In genomic region chr6:32047855-32048766, GRCh38 we compare ENCODE assay signal across 8 cellular contexts. TPM values are rescaled to one million over a fixed set of nuclear protein-coding genes. Genes with fewer than 3 reads are reported as not detected.
DNase-seq lines count a peak whose midpoint lies in the region; ATAC-seq and TF ChIP-seq lines count a peak whose summit lies in the region.

No MANE protein-coding gene starts in this region.

- H3K9me3 ChIP-seq in PC-3 (ENCODE audit: low read length) (no peaks in the 10 kb centered on the region), testis (no peaks in the 10 kb centered on the region)

- no peaks in the 10 kb centered on the region for H3K79me2 ChIP-seq in PC-3 (ENCODE audit: low read length)

- H3K9me2 ChIP-seq in PC-3 (replicated peaks; ENCODE audit: low read length) = no peaks in the 10 kb centered on the region

- no peaks in the 10 kb centered on the region for H3K9me3 Mint-ChIP-seq in activated T-helper 1 cell treated with anti-CD3 and anti-CD28 coated beads, Interleukin-12 subunit alpha, Interleukin-12 subunit beta, Interleukin-2, Interleukin-4 antibody, amounts not matched to agents 30 ng/mL and 10 ng/mL and 1 ng/mL, durations not matched to agents 14 hours and 24 hours and 36 hours

- no peak for TF ChIP-seq POLR2A in testis (IDR thresholded peaks at IDR 0.05)

- intact Hi-C loops in PC-3 (cut with micrococcal nuclease) = no loop called here
- intact Hi-C loops in activated T-helper 1 cell treated with anti-CD3 and anti-CD28 coated beads, Interleukin-12 subunit alpha, Interleukin-12 subunit beta, Interleukin-2, Interleukin-4 antibody, amounts not matched to agents 30 ng/mL and 10 ng/mL and 1 ng/mL, durations not matched to agents 14 hours and 24 hours and 36 hours (cut with micrococcal nuclease) = loop anchor here (1.0 kb wide), 1 partner anchor 106 kb away; the partner anchor contains the start of gene PPT2
- intact Hi-C loops in testis (cut with DNase I; ENCODE audit: low total_unique reads) = no loop called here

- peak; percentile 69 for ATAC-seq in PC-3

- CTCF ChIA-PET in PC-3 (lab: Charles Lee) = interaction anchor here (1.5 kb wide), 1 partner anchor 66 kb away, joined by 6 read pairs; no protein-coding TSS in a partner anchor

- H4K20me1 ChIP-seq in PC-3 (ENCODE audit: low read length) = no peaks in the 10 kb centered on the region

- peaks cover 2% of the 10 kb centered on the region for H3K27me3 Mint-ChIP-seq in activated T-helper 1 cell treated with anti-CD3 and anti-CD28 coated beads, Interleukin-12 subunit alpha, Interleukin-12 subunit beta, Interleukin-2, Interleukin-4 antibody, amounts not matched to agents 30 ng/mL and 10 ng/mL and 1 ng/mL, durations not matched to agents 14 hours and 24 hours and 36 hours (ENCODE audit: insufficient read depth)

- H3K4me1 ChIP-seq in PC-3 (ENCODE audit: insufficient read depth, low read length) (peaks cover 20% of the 10 kb centered on the region), testis (peaks cover 20% of the 10 kb centered on the region)

- peak overlapping the region; percentile 50; the same call in 1 of the 2 replicates for H2AFZ ChIP-seq in PC-3 (ENCODE audit: low read length)

- TF ChIP-seq CTCF in AG09309 (IDR thresholded peaks at IDR 0.05; ENCODE audit: control insufficient read depth, insufficient read depth, low read depth, low read length, missing control alignments) = peak; percentile 87
- TF ChIP-seq CTCF in PC-3 (conservative IDR thresholded peaks at IDR 0.05; ENCODE audit: low read depth, low read length) = peak; percentile 75
- TF ChIP-seq CTCF in fibroblast of villous mesenchyme (IDR thresholded peaks at IDR 0.05; ENCODE audit: insufficient read depth, low read depth, low read length) = peak; percentile 85
- TF ChIP-seq CTCF in testis (IDR thresholded peaks at IDR 0.05) = peak; percentile 68 to 89 (median 88)

- H3K4me2 ChIP-seq in PC-3 (ENCODE audit: low read length) = peak overlapping the region; percentile 66

- DNase-seq in AG09309 (ENCODE audit: low read depth) = no peak
- DNase-seq in GM19240 (ENCODE audit: insufficient read length, low spot score) = peak; percentile 65
- DNase-seq in PC-3 = peak; percentile 73
- DNase-seq in activated T-helper 1 cell treated with anti-CD3 and anti-CD28 coated beads, Interleukin-12 subunit alpha, Interleukin-12 subunit beta, Interleukin-2, Interleukin-4 antibody, amounts not matched to agents 30 ng/mL and 10 ng/mL and 1 ng/mL, durations not matched to agents 14 hours and 24 hours and 36 hours (ENCODE audit: low spot score) = peak; percentile 52
- peak; percentile 54 for DNase-seq in fibroblast of villous mesenchyme (ENCODE audit: low read depth)
- DNase-seq in nucleus accumbens (lab: John Stamatoyannopoulos, UW) = peak in 34 of 56 donors; percentile 5 to 69 (median 26)
- DNase-seq in testis = peak; percentile 80
- DNase-seq in NCI-H187 treated with DMSO at 0.1 percent for 48 hours (lab: John Stamatoyannopoulos, UW) = no peak

- H3K4me3 Mint-ChIP-seq in activated T-helper 1 cell treated with anti-CD3 and anti-CD28 coated beads, Interleukin-12 subunit alpha, Interleukin-12 subunit beta, Interleukin-2, Interleukin-4 antibody, amounts not matched to agents 30 ng/mL and 10 ng/mL and 1 ng/mL, durations not matched to agents 14 hours and 24 hours and 36 hours = no peak overlapping the region

- no peak overlapping the region for H3K27ac Mint-ChIP-seq in activated T-helper 1 cell treated with anti-CD3 and anti-CD28 coated beads, Interleukin-12 subunit alpha, Interleukin-12 subunit beta, Interleukin-2, Interleukin-4 antibody, amounts not matched to agents 30 ng/mL and 10 ng/mL and 1 ng/mL, durations not matched to agents 14 hours and 24 hours and 36 hours

- no peaks in the 10 kb centered on the region for H3K36me3 Mint-ChIP-seq in activated T-helper 1 cell treated with anti-CD3 and anti-CD28 coated beads, Interleukin-12 subunit alpha, Interleukin-12 subunit beta, Interleukin-2, Interleukin-4 antibody, amounts not matched to agents 30 ng/mL and 10 ng/mL and 1 ng/mL, durations not matched to agents 14 hours and 24 hours and 36 hours (ENCODE audit: low read depth)

- POLR2A ChIA-PET in PC-3 (lab: Charles Lee; ENCODE audit: unreplicated experiment) = no interaction called here

- H3K4me3 ChIP-seq in AG09309 (ENCODE audit: control insufficient read depth, low read depth, low read length) (no peak overlapping the region), PC-3 (ENCODE audit: low read length) (no peak overlapping the region), fibroblast of villous mesenchyme (ENCODE audit: low read depth, low read length) (no peak overlapping the region), testis (no peak overlapping the region)

- 58 to 60% methylated on average over 25 to 32 of the region's 42 CpGs for WGBS in testis, 2 donors

- no TSS peak for BruUV-seq in PC-3 (replicated peaks; lab: Mats Ljungman, UMichigan)

- H3K27ac ChIP-seq in PC-3 (ENCODE audit: low read length) (peak overlapping the region; percentile 49; the same call in 1 of the 2 replicates), testis (peak overlapping the region; percentile 34 to 75)

- H3K27me3 ChIP-seq in PC-3 (ENCODE audit: low read length) (no peaks in the 10 kb centered on the region), testis (no peaks in the 10 kb centered on the region)

- H3K36me3 ChIP-seq in PC-3 (ENCODE audit: low read depth, low read length) (no peaks in the 10 kb centered on the region), testis (ENCODE audit: low read depth, missing control alignments) (no peaks in the 10 kb centered on the region)

- peaks cover 5% of the 10 kb centered on the region for H3K4me1 Mint-ChIP-seq in activated T-helper 1 cell treated with anti-CD3 and anti-CD28 coated beads, Interleukin-12 subunit alpha, Interleukin-12 subunit beta, Interleukin-2, Interleukin-4 antibody, amounts not matched to agents 30 ng/mL and 10 ng/mL and 1 ng/mL, durations not matched to agents 14 hours and 24 hours and 36 hours (ENCODE audit: low read depth)

- peak overlapping the region; percentile 2; the same call in 1 of the 2 replicates for H3K9ac ChIP-seq in PC-3 (ENCODE audit: low read length)

- no peaks in the 10 kb centered on the region for H3F3A ChIP-seq in PC-3 (ENCODE audit: low read length, unreplicated experiment)

RNA-seq across cellular contexts. Expression of gene CYP21A2, which starts 9.9 kb away (rescaled TPM):
- not detected in 2 replicates for total RNA-seq in PC-3 (2014; rRNA removed)
- 0.34 and 0.36 TPM in 2 replicates for total RNA-seq in activated T-helper 1 cell treated with anti-CD3 and anti-CD28 coated beads, Interleukin-12 subunit alpha, Interleukin-12 subunit beta, Interleukin-2, Interleukin-4 antibody, amounts not matched to agents 30 ng/mL and 10 ng/mL and 1 ng/mL, durations not matched to agents 14 hours and 24 hours and 36 hours
- under 0.01 TPM in 2 replicates for total RNA-seq in fibroblast of villous mesenchyme
- 1 to 10 TPM in 1 of 2 donors, under 1 TPM in 1; 0.81 to 1.7 TPM for total RNA-seq in testis
- 0.96 TPM for polyA plus RNA-seq in testis (ENCODE audit: insufficient read depth, low read depth, low replicate concordance)

RNA-seq across cellular contexts. Expression of gene C4B, which starts 33.5 kb away (rescaled TPM):
- total RNA-seq in PC-3 (2014; rRNA removed) (0.52 and 2.6 TPM in 2 replicates), fibroblast of villous mesenchyme (6.8 and 9.9 TPM in 2 replicates), testis (10 to 100 TPM; 21.3 to 96.7 TPM)
- total RNA-seq in activated T-helper 1 cell treated with anti-CD3 and anti-CD28 coated beads, Interleukin-12 subunit alpha, Interleukin-12 subunit beta, Interleukin-2, Interleukin-4 antibody, amounts not matched to agents 30 ng/mL and 10 ng/mL and 1 ng/mL, durations not matched to agents 14 hours and 24 hours and 36 hours = 4.1 and 4.7 TPM in 2 replicates
- polyA plus RNA-seq in testis (ENCODE audit: insufficient read depth, low read depth, low replicate concordance) = 125 TPM

Comparison
In these comparisons a context has a peak if more than half of its experiments do, and no peak if none do; other contexts are left out.
1. DNase-seq: peak in GM19240 (single experiment), PC-3 (single experiment), activated T-helper 1 cell treated with anti-CD3 and anti-CD28 coated beads, Interleukin-12 subunit alpha, Interleukin-12 subunit beta, Interleukin-2, Interleukin-4 antibody, amounts not matched to agents 30 ng/mL and 10 ng/mL and 1 ng/mL, durations not matched to agents 14 hours and 24 hours and 36 hours (single experiment), fibroblast of villous mesenchyme (single experiment), nucleus accumbens (34 of 56) and testis (single experiment); none in AG09309 (single experiment) and NCI-H187 treated with DMSO at 0.1 percent for 48 hours (single experiment).
2. Peak in every context shown above with its lines, with median percentiles within 50 percentile points of each other: CTCF ChIP-seq.